ENCODE assay signal across 2 cellular contexts in the genomic region with DNA sequence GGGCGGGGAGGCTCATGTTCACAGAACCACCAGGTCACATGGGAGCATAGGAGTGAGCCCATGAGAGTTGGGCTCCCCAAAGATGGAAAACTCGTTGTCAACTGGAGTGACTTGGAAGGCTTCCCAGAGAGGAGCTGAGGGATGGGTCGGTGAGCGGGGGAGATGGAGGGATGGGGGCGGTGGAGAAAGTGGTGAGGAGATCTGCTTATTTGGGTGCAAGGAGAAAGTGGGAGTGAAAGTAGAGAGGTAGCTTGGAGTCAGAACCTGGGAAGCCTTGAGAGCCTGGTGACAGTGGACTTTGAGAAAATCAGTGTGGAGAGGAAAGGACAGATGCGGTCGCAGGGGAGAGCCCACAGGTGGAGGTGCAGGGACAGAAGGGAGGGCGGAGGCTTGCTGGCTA.
TF ChIP-seq lines count a peak whose summit lies in the region.

No MANE protein-coding gene starts in this region.

TF ChIP-seq in GM23338, 12 proteins besides CTCF, POLR2A, EP300 and RAD21 (continues in another document):
- TF ChIP-seq ETS1 (IDR thresholded peaks at IDR 0.05) (no peak), EZH2phosphoT487 (IDR thresholded peaks at IDR 0.05; ENCODE audit: unreplicated experiment) (no peak), CREB1 (CRISPR knock-in tag; IDR thresholded peaks at IDR 0.05; ENCODE audit: low read depth) (no peak), JUNB (IDR thresholded peaks at IDR 0.05; ENCODE audit: unreplicated experiment) (no peak), ZNF114 (CRISPR knock-in tag; IDR thresholded peaks at IDR 0.05) (no peak), STAT1 (IDR thresholded peaks at IDR 0.05; ENCODE audit: unreplicated experiment) (no peak), EZH2 (IDR thresholded peaks at IDR 0.05; ENCODE audit: low read depth, unreplicated experiment) (no peak), NANOG (IDR thresholded peaks at IDR 0.05; ENCODE audit: borderline replicate concordance) (no peak)
- TF ChIP-seq, protein P1, sequence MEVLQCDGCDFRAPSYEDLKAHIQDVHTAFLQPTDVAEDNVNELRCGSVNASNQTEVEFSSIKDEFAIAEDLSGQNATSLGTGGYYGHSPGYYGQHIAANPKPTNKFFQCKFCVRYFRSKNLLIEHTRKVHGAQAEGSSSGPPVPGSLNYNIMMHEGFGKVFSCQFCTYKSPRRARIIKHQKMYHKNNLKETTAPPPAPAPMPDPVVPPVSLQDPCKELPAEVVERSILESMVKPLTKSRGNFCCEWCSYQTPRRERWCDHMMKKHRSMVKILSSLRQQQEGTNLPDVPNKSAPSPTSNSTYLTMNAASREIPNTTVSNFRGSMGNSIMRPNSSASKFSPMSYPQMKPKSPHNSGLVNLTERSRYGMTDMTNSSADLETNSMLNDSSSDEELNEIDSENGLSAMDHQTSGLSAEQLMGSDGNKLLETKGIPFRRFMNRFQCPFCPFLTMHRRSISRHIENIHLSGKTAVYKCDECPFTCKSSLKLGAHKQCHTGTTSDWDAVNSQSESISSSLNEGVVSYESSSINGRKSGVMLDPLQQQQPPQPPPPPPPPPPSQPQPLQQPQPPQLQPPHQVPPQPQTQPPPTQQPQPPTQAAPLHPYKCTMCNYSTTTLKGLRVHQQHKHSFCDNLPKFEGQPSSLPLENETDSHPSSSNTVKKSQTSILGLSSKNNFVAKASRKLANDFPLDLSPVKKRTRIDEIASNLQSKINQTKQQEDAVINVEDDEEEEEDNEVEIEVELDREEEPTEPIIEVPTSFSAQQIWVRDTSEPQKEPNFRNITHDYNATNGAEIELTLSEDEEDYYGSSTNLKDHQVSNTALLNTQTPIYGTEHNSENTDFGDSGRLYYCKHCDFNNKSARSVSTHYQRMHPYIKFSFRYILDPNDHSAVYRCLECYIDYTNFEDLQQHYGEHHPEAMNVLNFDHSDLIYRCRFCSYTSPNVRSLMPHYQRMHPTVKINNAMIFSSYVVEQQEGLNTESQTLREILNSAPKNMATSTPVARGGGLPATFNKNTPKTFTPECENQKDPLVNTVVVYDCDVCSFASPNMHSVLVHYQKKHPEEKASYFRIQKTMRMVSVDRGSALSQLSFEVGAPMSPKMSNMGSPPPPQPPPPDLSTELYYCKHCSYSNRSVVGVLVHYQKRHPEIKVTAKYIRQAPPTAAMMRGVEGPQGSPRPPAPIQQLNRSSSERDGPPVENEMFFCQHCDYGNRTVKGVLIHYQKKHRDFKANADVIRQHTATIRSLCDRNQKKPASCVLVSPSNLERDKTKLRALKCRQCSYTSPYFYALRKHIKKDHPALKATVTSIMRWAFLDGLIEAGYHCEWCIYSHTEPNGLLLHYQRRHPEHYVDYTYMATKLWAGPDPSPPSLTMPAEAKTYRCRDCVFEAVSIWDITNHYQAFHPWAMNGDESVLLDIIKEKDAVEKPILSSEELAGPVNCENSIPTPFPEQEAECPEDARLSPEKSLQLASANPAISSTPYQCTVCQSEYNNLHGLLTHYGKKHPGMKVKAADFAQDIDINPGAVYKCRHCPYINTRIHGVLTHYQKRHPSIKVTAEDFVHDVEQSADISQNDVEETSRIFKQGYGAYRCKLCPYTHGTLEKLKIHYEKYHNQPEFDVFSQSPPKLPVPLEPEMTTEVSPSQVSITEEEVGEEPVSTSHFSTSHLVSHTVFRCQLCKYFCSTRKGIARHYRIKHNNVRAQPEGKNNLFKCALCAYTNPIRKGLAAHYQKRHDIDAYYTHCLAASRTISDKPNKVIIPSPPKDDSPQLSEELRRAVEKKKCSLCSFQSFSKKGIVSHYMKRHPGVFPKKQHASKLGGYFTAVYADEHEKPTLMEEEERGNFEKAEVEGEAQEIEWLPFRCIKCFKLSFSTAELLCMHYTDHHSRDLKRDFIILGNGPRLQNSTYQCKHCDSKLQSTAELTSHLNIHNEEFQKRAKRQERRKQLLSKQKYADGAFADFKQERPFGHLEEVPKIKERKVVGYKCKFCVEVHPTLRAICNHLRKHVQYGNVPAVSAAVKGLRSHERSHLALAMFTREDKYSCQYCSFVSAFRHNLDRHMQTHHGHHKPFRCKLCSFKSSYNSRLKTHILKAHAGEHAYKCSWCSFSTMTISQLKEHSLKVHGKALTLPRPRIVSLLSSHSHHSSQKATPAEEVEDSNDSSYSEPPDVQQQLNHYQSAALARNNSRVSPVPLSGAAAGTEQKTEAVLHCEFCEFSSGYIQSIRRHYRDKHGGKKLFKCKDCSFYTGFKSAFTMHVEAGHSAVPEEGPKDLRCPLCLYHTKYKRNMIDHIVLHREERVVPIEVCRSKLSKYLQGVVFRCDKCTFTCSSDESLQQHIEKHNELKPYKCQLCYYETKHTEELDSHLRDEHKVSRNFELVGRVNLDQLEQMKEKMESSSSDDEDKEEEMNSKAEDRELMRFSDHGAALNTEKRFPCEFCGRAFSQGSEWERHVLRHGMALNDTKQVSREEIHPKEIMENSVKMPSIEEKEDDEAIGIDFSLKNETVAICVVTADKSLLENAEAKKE (CRISPR knock-in tag; IDR thresholded peaks at IDR 0.05): no peak
- TF ChIP-seq, protein P2, sequence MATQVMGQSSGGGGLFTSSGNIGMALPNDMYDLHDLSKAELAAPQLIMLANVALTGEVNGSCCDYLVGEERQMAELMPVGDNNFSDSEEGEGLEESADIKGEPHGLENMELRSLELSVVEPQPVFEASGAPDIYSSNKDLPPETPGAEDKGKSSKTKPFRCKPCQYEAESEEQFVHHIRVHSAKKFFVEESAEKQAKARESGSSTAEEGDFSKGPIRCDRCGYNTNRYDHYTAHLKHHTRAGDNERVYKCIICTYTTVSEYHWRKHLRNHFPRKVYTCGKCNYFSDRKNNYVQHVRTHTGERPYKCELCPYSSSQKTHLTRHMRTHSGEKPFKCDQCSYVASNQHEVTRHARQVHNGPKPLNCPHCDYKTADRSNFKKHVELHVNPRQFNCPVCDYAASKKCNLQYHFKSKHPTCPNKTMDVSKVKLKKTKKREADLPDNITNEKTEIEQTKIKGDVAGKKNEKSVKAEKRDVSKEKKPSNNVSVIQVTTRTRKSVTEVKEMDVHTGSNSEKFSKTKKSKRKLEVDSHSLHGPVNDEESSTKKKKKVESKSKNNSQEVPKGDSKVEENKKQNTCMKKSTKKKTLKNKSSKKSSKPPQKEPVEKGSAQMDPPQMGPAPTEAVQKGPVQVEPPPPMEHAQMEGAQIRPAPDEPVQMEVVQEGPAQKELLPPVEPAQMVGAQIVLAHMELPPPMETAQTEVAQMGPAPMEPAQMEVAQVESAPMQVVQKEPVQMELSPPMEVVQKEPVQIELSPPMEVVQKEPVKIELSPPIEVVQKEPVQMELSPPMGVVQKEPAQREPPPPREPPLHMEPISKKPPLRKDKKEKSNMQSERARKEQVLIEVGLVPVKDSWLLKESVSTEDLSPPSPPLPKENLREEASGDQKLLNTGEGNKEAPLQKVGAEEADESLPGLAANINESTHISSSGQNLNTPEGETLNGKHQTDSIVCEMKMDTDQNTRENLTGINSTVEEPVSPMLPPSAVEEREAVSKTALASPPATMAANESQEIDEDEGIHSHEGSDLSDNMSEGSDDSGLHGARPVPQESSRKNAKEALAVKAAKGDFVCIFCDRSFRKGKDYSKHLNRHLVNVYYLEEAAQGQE (IDR thresholded peaks at IDR 0.05; ENCODE audit: unreplicated experiment): no peak

TF ChIP-seq in H1, 55 proteins besides CTCF, POLR2A, EP300 and RAD21 (continued from another document):
- TF ChIP-seq CHD7 (IDR thresholded peaks at IDR 0.05; ENCODE audit: insufficient replicate concordance, low read length) (no peak), SIX5 (IDR thresholded peaks at IDR 0.05; ENCODE audit: low read depth, low read length) (no peak), GABPA (IDR thresholded peaks at IDR 0.05; ENCODE audit: borderline replicate concordance, insufficient read depth, low read length) (no peak), E2F6 (IDR thresholded peaks at IDR 0.05) (no peak)
